ENCODE assay signal across 16 cellular contexts in the genomic region with DNA sequence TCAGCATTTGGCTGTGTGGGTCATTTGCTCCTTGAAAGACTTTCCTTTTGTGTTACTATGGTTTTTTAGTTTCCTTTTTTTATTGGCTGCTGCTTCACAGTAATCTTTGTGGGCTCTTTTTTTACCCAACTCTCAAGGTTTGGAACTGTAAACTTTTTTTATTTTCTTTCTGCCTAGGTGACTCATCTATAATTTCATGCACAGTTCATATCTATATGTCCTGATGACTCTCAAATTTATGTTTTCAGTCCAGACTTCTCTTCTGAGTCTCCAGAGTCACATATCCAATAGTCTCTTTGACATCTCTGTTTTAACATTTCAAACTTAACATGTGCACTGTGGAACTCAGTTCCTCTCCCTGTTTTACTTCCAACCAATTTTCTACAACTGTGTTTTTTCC.
DNase-seq lines count a peak whose midpoint lies in the region; FAIRE-seq and TF ChIP-seq lines count a peak whose summit lies in the region.
"Had no signal": no experiment of that assay in that cellular context is flagged by ENCODE, and none has a peak within 500 bp of the region (broad histone marks: within the 10 kb centered on the region; RNA-seq: fewer than 3 reads in every experiment).

No MANE protein-coding gene starts in this region.

- no peaks in the 10 kb centered on the region for H3K79me2 ChIP-seq in mammary epithelial cell (ENCODE audit: insufficient read depth, low read length)

- H4K20me1 ChIP-seq in mammary epithelial cell (ENCODE audit: insufficient read depth, low read length): no peaks in the 10 kb centered on the region

- H3K9me3 ChIP-seq in mammary epithelial cell (replicated peaks; ENCODE audit: insufficient read depth, low read length) (no peaks in the 10 kb centered on the region), breast epithelium (no peaks in the 10 kb centered on the region), neuronal stem cell (replicated peaks in 1 of 2; ENCODE audit: control insufficient read depth in 2 of 2, insufficient read depth in 1 of 2, low read depth in 1 of 2, low read length in 2 of 2) (no peaks in the 10 kb centered on the region)
- H3K9me3 ChIP-seq: BE2C had no signal

- H2AK5ac ChIP-seq in neuronal stem cell (ENCODE audit: low read depth, low read length): no peak overlapping the region

- H3K4ac ChIP-seq in neuronal stem cell (ENCODE audit: low read length): no peak overlapping the region

- H4K8ac ChIP-seq in neuronal stem cell (ENCODE audit: low read depth, low read length): no peak overlapping the region

- H3K9ac ChIP-seq in mammary epithelial cell (ENCODE audit: insufficient read depth, low read length) (no peak overlapping the region), neuronal stem cell (ENCODE audit: low read depth, low read length, poor library complexity) (no peak overlapping the region)

- no peak overlapping the region for H3K27ac ChIP-seq in mammary epithelial cell (ENCODE audit: insufficient read depth, low read depth, low read length)
- no peak overlapping the region for H3K27ac ChIP-seq in breast epithelium
- no peak overlapping the region for H3K27ac ChIP-seq in neuronal stem cell (replicated peaks; ENCODE audit: low read length)

- no peak for TF ChIP-seq CTCF in mammary epithelial cell (conservative IDR thresholded peaks at IDR 0.05 in 1 of 2, IDR thresholded peaks at IDR 0.05 in 1 of 2; ENCODE audit: extremely low read depth in 1 of 2, insufficient read depth in 1 of 2, low read depth in 1 of 2, low read length in 2 of 2)
- TF ChIP-seq CTCF in breast epithelium (IDR thresholded peaks at IDR 0.05): no peak
- no peak for TF ChIP-seq CTCF in fibroblast of mammary gland (conservative IDR thresholded peaks at IDR 0.05; ENCODE audit: control insufficient read depth, insufficient read depth, low read depth, low read length)

- no peak overlapping the region for H3K4me2 ChIP-seq in mammary epithelial cell (ENCODE audit: insufficient read depth, low read depth, low read length)
- H3K4me2 ChIP-seq in neuronal stem cell (ENCODE audit: insufficient read depth, low read length, poor library complexity, severe bottlenecking): no peak overlapping the region

- H3K36me3 ChIP-seq in mammary epithelial cell (ENCODE audit: insufficient read depth, low read length) (no peaks in the 10 kb centered on the region), breast epithelium (peaks cover 4% of the 10 kb centered on the region), neuronal stem cell (replicated peaks in 1 of 2; ENCODE audit: control insufficient read depth in 2 of 2, insufficient read depth in 2 of 2, low read length in 2 of 2) (peaks cover 2 to 56% of the 10 kb centered on the region in 2 donors)

- no peak overlapping the region for H3K14ac ChIP-seq in neuronal stem cell (ENCODE audit: low read length)

- H3K4me3 ChIP-seq in mammary epithelial cell (replicated peaks in 1 of 3; ENCODE audit: insufficient read depth in 1 of 3, low read depth in 2 of 3, low read length in 3 of 3) (no peak overlapping the region), breast epithelium (no peak overlapping the region), fibroblast of mammary gland (ENCODE audit: control insufficient read depth, low read depth, low read length) (no peak overlapping the region), neuronal stem cell (ENCODE audit: low read length in 2 of 2) (no peak overlapping the region)

- no peak overlapping the region for H2BK120ac ChIP-seq in neuronal stem cell (ENCODE audit: low read depth, low read length)

- no TSS peak for BruUV-seq in mammary epithelial cell (replicated peaks; lab: Mats Ljungman, UMichigan)

- H2BK12ac ChIP-seq in neuronal stem cell (ENCODE audit: low read length): no peak overlapping the region

- no peaks in the 10 kb centered on the region for H3K27me3 Mint-ChIP-seq in activated CD4-positive, alpha-beta memory T cell treated with anti-CD3 and anti-CD28 coated beads, Interleukin-2, amount 10 ng/mL, durations not matched to agents 7 days and 5 days
- H3K27me3 Mint-ChIP-seq: CD4-positive, alpha-beta memory T cell had no signal

- TF ChIP-seq POLR2A in breast epithelium (IDR thresholded peaks at IDR 0.05) (no peak), GM12891 (IDR thresholded peaks at IDR 0.05; ENCODE audit: low read depth, low read length) (no peak)

- H3K4me1 Mint-ChIP-seq in activated CD4-positive, alpha-beta memory T cell treated with anti-CD3 and anti-CD28 coated beads, Interleukin-2, amount 10 ng/mL, durations not matched to agents 7 days and 5 days: peaks cover 13% of the 10 kb centered on the region

- CTCF ChIA-PET in mammary epithelial cell (lab: Charles Lee; ENCODE audit: low non-redundant PET): no interaction called here
- CTCF ChIA-PET in activated CD4-positive, alpha-beta memory T cell treated with anti-CD3 and anti-CD28 coated beads, Interleukin-2, amount 10 ng/mL, durations not matched to agents 7 days and 5 days (lab: Charles Lee): no interaction called here

- peaks cover 3% of the 10 kb centered on the region for H3K4me1 ChIP-seq in mammary epithelial cell (ENCODE audit: insufficient read depth, low read length)
- H3K4me1 ChIP-seq in breast epithelium: no peaks in the 10 kb centered on the region
- no peaks in the 10 kb centered on the region for H3K4me1 ChIP-seq in neuronal stem cell (ENCODE audit: control insufficient read depth in 2 of 2, insufficient read depth in 1 of 2, low read depth in 1 of 2, low read length in 2 of 2)
- H3K4me1 ChIP-seq: BE2C had no signal

- H3K36me3 Mint-ChIP-seq in activated CD4-positive, alpha-beta memory T cell treated with anti-CD3 and anti-CD28 coated beads, Interleukin-2, amount 10 ng/mL, durations not matched to agents 7 days and 5 days (ENCODE audit: low read depth): peaks cover 51% of the 10 kb centered on the region

- no peaks in the 10 kb centered on the region for H3K79me1 ChIP-seq in neuronal stem cell (ENCODE audit: low read depth, low read length)

- H3K27me3 ChIP-seq in mammary epithelial cell (ENCODE audit: insufficient read depth, low read length) (no peaks in the 10 kb centered on the region), breast epithelium (no peaks in the 10 kb centered on the region), neuronal stem cell (ENCODE audit: control insufficient read depth in 3 of 3, insufficient read depth in 3 of 3, low read depth in 1 of 3, low read length in 3 of 3) (no peaks in the 10 kb centered on the region)
- H3K27me3 ChIP-seq: BE2C had no signal

- in situ Hi-C loops in mammary epithelial cell (cut with MboI; ENCODE audit: low sequenced_read_pairs in 2 of 2): no loop called here

- peak; percentile 4 for DNase-seq in mammary epithelial cell
- no peak for DNase-seq in breast epithelium (ENCODE audit: low spot score in 2 of 2)
- DNase-seq in activated CD4-positive, alpha-beta memory T cell treated with anti-CD3 and anti-CD28 coated beads, Interleukin-2, amount 10 ng/mL, durations not matched to agents 7 days and 5 days: no peak
- peak; percentile 34 for DNase-seq in fibroblast of mammary gland (ENCODE audit: low read depth)
- DNase-seq in neuronal stem cell (ENCODE audit: low spot score): no peak
- no peak for DNase-seq in AG20443 (ENCODE audit: low spot score)
- no peak for DNase-seq in GM12891 (ENCODE audit: insufficient read length, low spot score)
- DNase-seq: BE2C; CD4-positive, alpha-beta memory T cell; DMS79 treated with DMSO at 0.1 percent for 48 hours; KBM-7; NCI-H1048; NCI-H226; NCI-H526; RPMI8226 had no signal

- intact Hi-C loops in mammary epithelial cell (cut with micrococcal nuclease): no loop called here
- intact Hi-C loops in breast epithelium (cut with DNase I; ENCODE audit: low total_unique reads): no loop called here

- no peak overlapping the region for H3K4me3 Mint-ChIP-seq in activated CD4-positive, alpha-beta memory T cell treated with anti-CD3 and anti-CD28 coated beads, Interleukin-2, amount 10 ng/mL, durations not matched to agents 7 days and 5 days
- H3K4me3 Mint-ChIP-seq: CD4-positive, alpha-beta memory T cell had no signal

- POLR2A ChIA-PET in activated CD4-positive, alpha-beta memory T cell treated with anti-CD3 and anti-CD28 coated beads, Interleukin-2, amount 10 ng/mL, durations not matched to agents 7 days and 5 days (lab: Charles Lee): no interaction called here

- no peak overlapping the region for H2BK15ac ChIP-seq in neuronal stem cell (ENCODE audit: low read length)

- dilution Hi-C loops in mammary epithelial cell (cut with HindIII; ENCODE audit: low sequenced_read_pairs): no loop called here

- no peak overlapping the region for H2BK5ac ChIP-seq in neuronal stem cell (ENCODE audit: low read length)

- FAIRE-seq in GM12891 (lab: Jason Lieb, UNC): no peak
- FAIRE-seq: G401.6 had no signal

- no peaks in the 10 kb centered on the region for H3K9me3 Mint-ChIP-seq in activated CD4-positive, alpha-beta memory T cell treated with anti-CD3 and anti-CD28 coated beads, Interleukin-2, amount 10 ng/mL, durations not matched to agents 7 days and 5 days
- H3K9me3 Mint-ChIP-seq: CD4-positive, alpha-beta memory T cell had no signal

- no peak overlapping the region for H4K91ac ChIP-seq in neuronal stem cell (ENCODE audit: low read depth, low read length, poor library complexity)

- no peak overlapping the region for H3K23ac ChIP-seq in neuronal stem cell (ENCODE audit: low read depth, low read length, poor library complexity)

- H2AFZ ChIP-seq in mammary epithelial cell (ENCODE audit: low read depth, low read length) (no peak overlapping the region), neuronal stem cell (ENCODE audit: low read length) (no peak overlapping the region)

- H3K18ac ChIP-seq in neuronal stem cell (ENCODE audit: low read length): no peak overlapping the region

- H3K27ac Mint-ChIP-seq in activated CD4-positive, alpha-beta memory T cell treated with anti-CD3 and anti-CD28 coated beads, Interleukin-2, amount 10 ng/mL, durations not matched to agents 7 days and 5 days: peak overlapping the region; percentile 10

TF ChIP-seq in GM12891, 5 proteins besides CTCF, POLR2A, EP300 and RAD21:
- TF ChIP-seq TAF1 (IDR thresholded peaks at IDR 0.05; ENCODE audit: low read depth, low read length) (no peak), PAX5 (IDR thresholded peaks at IDR 0.05; ENCODE audit: insufficient read depth, low read length, severe bottlenecking) (no peak), POLR2AphosphoS5 (IDR thresholded peaks at IDR 0.05; ENCODE audit: low read depth, low read length) (no peak), SPI1 (IDR thresholded peaks at IDR 0.05; ENCODE audit: low read depth, low read length) (no peak), POU2F2 (IDR thresholded peaks at IDR 0.05; ENCODE audit: low read depth, low read length) (no peak)

Comparison
In these comparisons a context has a peak if more than half of its experiments do, and no peak if none do; other contexts are left out.
1. DNase-seq: peak in mammary epithelial cell (single experiment) and fibroblast of mammary gland (single experiment); none in breast epithelium (0 of 2), activated CD4-positive, alpha-beta memory T cell treated with anti-CD3 and anti-CD28 coated beads, Interleukin-2, amount 10 ng/mL, durations not matched to agents 7 days and 5 days (single experiment), neuronal stem cell (single experiment), AG20443 (single experiment) and GM12891 (single experiment).